14 cellular contexts compared by ENCODE assay signal in genomic region chr10:125086716-125087115, GRCh38.
"Had no signal": no experiment of that assay in that cellular context is flagged by ENCODE, and none has a peak within 500 bp of the region (broad histone marks: within the 10 kb centered on the region; RNA-seq: fewer than 3 reads in every experiment).

No MANE protein-coding gene starts in this region.

- ATAC-seq: activated naive CD4-positive, alpha-beta T cell treated with anti-CD3 and anti-CD28 coated beads, Interleukin-2, amount 50 U/mL, for 72 hours; body of pancreas; left colon; stimulated activated memory B cell treated with anti-CD40 and anti-IgM and Interleukin-4, amounts not matched to agents 10 μg/mL and 1 μg/mL and 100 μg/mL, for 72 hours; T-cell had no signal

- H3K27ac ChIP-seq: SK-N-MC had no signal

- H3K9me3 ChIP-seq: body of pancreas, esophagus muscularis mucosa had no signal

- DNase-seq: activated CD4-positive, alpha-beta T cell treated with anti-CD3 and anti-CD28 coated beads, Interleukin-2, amount 50 U/mL, for 1 hour; activated T-cell treated with anti-CD3 and anti-CD28 coated beads for 4 hours; amniotic stem cell; cerebellar nuclear complex; left colon; substantia nigra; T-cell had no signal

- H3K27me3 ChIP-seq: body of pancreas, dorsolateral prefrontal cortex, esophagus muscularis mucosa had no signal

- H3K4me3 ChIP-seq: body of pancreas, dorsolateral prefrontal cortex, esophagus muscularis mucosa, lung, SK-N-MC had no signal
